ENCODE assay signal across 8 cellular contexts in genomic region chr2:196233808-196234501, GRCh38.
DNase-seq lines count a peak whose midpoint lies in the region; ATAC-seq and TF ChIP-seq lines count a peak whose summit lies in the region.

No MANE protein-coding gene starts in this region.

- peaks cover 26% of the 10 kb centered on the region for H3K36me3 Mint-ChIP-seq in activated CD8-positive, alpha-beta memory T cell treated with anti-CD3 and anti-CD28 coated beads, Interleukin-2, amount 10 ng/mL, durations not matched to agents 7 days and 5 days
- no peaks in the 10 kb centered on the region for H3K36me3 Mint-ChIP-seq in memory B cell

- H3K27me3 Mint-ChIP-seq in activated CD8-positive, alpha-beta memory T cell treated with anti-CD3 and anti-CD28 coated beads, Interleukin-2, amount 10 ng/mL, durations not matched to agents 7 days and 5 days: no peaks in the 10 kb centered on the region
- no peaks in the 10 kb centered on the region for H3K27me3 Mint-ChIP-seq in memory B cell

- no peak for TF ChIP-seq CTCF in VCaP (conservative IDR thresholded peaks at IDR 0.05)

- peak overlapping the region; percentile 93 for H3K27ac ChIP-seq in VCaP

- CTCF ChIA-PET in activated CD8-positive, alpha-beta memory T cell treated with anti-CD3 and anti-CD28 coated beads, Interleukin-2, amount 10 ng/mL, durations not matched to agents 7 days and 5 days (lab: Charles Lee): interaction anchor here (0.7 to 5.1 kb wide), 15 partner anchors 9 to 74 kb away, joined by 3 to 27 read pairs (median 4); partner anchors contain the start of gene STK17B

- peak; percentile 24 for ATAC-seq in activated CD8-positive, alpha-beta memory T cell treated with anti-CD3 and anti-CD28 coated beads, Interleukin-2, amount 10 ng/mL, durations not matched to agents 7 days and 5 days
- ATAC-seq in HG03135 (IDR thresholded peaks at IDR 0.05; ENCODE audit: unreplicated experiment): peak; percentile 75
- ATAC-seq in memory B cell (ENCODE audit: low read depth): peak; percentile 76

- peaks cover 91% of the 10 kb centered on the region for H3K4me1 Mint-ChIP-seq in activated CD8-positive, alpha-beta memory T cell treated with anti-CD3 and anti-CD28 coated beads, Interleukin-2, amount 10 ng/mL, durations not matched to agents 7 days and 5 days
- H3K4me1 Mint-ChIP-seq in memory B cell: peaks cover 42% of the 10 kb centered on the region

- H3K9me3 Mint-ChIP-seq in activated CD8-positive, alpha-beta memory T cell treated with anti-CD3 and anti-CD28 coated beads, Interleukin-2, amount 10 ng/mL, durations not matched to agents 7 days and 5 days (ENCODE audit: low read depth): peaks cover 8% of the 10 kb centered on the region
- H3K9me3 Mint-ChIP-seq in memory B cell: no peaks in the 10 kb centered on the region

- no peak overlapping the region for H3K4me3 Mint-ChIP-seq in activated CD8-positive, alpha-beta memory T cell treated with anti-CD3 and anti-CD28 coated beads, Interleukin-2, amount 10 ng/mL, durations not matched to agents 7 days and 5 days
- H3K4me3 Mint-ChIP-seq in memory B cell: peak overlapping the region; percentile 52

- no peak for DNase-seq in activated CD8-positive, alpha-beta memory T cell treated with anti-CD3 and anti-CD28 coated beads, Interleukin-2, amount 10 ng/mL, durations not matched to agents 7 days and 5 days
- no peak for DNase-seq in activated CD8-positive, alpha-beta memory T cell treated with anti-CD3 and anti-CD28 coated beads, Interleukin-2, amount 50 U/mL, for 4 hours
- DNase-seq in memory B cell (ENCODE audit: low spot score in 2 of 2) (peak in 1 of 2 donors; percentile 11), NCI-H226 (no peak), putamen (ENCODE audit: low spot score) (no peak), SIG-M5 treated with dmso at 0.1 percent for 504 hours (lab: John Stamatoyannopoulos, UW; ENCODE audit: unreplicated experiment) (no peak)

- H3K27ac Mint-ChIP-seq in activated CD8-positive, alpha-beta memory T cell treated with anti-CD3 and anti-CD28 coated beads, Interleukin-2, amount 10 ng/mL, durations not matched to agents 7 days and 5 days: peak overlapping the region; percentile 87
- peak overlapping the region; percentile 89 for H3K27ac Mint-ChIP-seq in memory B cell

Comparison
In these comparisons a context has a peak if more than half of its experiments do, and no peak if none do; other contexts are left out.
1. ATAC-seq: peak in every context shown above with its lines; median percentile 76 in memory B cell; 75 in HG03135; 24 in activated CD8-positive, alpha-beta memory T cell treated with anti-CD3 and anti-CD28 coated beads, Interleukin-2, amount 10 ng/mL, durations not matched to agents 7 days and 5 days.